Comparison of ENCODE assay signal across 1 cellular context in genomic region chr11:47407746-47408590, GRCh38.
TF ChIP-seq lines count a peak whose summit lies in the region.

Gene SLC39A13, plus strand, starts transcription at chr11:47408590. Its CDS starts 1,505 bp downstream, at chr11:47410095.

TF ChIP-seq in GM12878, 131 proteins besides CTCF, POLR2A, EP300 and RAD21 (continued from another document and continues in another):
- TF ChIP-seq, protein P1, sequence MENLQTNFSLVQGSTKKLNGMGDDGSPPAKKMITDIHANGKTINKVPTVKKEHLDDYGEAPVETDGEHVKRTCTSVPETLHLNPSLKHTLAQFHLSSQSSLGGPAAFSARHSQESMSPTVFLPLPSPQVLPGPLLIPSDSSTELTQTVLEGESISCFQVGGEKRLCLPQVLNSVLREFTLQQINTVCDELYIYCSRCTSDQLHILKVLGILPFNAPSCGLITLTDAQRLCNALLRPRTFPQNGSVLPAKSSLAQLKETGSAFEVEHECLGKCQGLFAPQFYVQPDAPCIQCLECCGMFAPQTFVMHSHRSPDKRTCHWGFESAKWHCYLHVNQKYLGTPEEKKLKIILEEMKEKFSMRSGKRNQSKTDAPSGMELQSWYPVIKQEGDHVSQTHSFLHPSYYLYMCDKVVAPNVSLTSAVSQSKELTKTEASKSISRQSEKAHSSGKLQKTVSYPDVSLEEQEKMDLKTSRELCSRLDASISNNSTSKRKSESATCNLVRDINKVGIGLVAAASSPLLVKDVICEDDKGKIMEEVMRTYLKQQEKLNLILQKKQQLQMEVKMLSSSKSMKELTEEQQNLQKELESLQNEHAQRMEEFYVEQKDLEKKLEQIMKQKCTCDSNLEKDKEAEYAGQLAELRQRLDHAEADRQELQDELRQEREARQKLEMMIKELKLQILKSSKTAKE (IDR thresholded peaks at IDR 0.05; ENCODE audit: low read depth, poor library complexity, severe bottlenecking): peak; percentile 57
- peak; percentile 90 for TF ChIP-seq MAX (IDR thresholded peaks at IDR 0.05; ENCODE audit: low read depth, low read length)
- TF ChIP-seq CHD1 (IDR thresholded peaks at IDR 0.05; ENCODE audit: low read depth, low read length): peak; percentile 56; the same call in 1 of the 2 replicates
- peak; percentile 76 for TF ChIP-seq NR2C1 (IDR thresholded peaks at IDR 0.05)
- TF ChIP-seq CBX3 (IDR thresholded peaks at IDR 0.05; ENCODE audit: borderline replicate concordance, low read depth): no peak
- TF ChIP-seq TBL1XR1 (IDR thresholded peaks at IDR 0.05; ENCODE audit: low read depth, low read length): peak; percentile 73
- TF ChIP-seq CREM (IDR thresholded peaks at IDR 0.05; ENCODE audit: low read depth): peak; percentile 96
- peak; percentile 72 for TF ChIP-seq MEF2A (IDR thresholded peaks at IDR 0.05; ENCODE audit: insufficient read depth, low read depth, low read length)
- peak; percentile 27; the same call in 1 of the 2 replicates for TF ChIP-seq PAX5 (IDR thresholded peaks at IDR 0.05; ENCODE audit: borderline replicate concordance, low read depth, low read length)
- 0 out of 2 replicates have a peak, but pooled peaks have one; percentile 43 for TF ChIP-seq CBFB (IDR thresholded peaks at IDR 0.05; ENCODE audit: low read depth)
- no peak; the same call in 1 of the 2 replicates for TF ChIP-seq NBN (IDR thresholded peaks at IDR 0.05)
- TF ChIP-seq, protein P2, sequence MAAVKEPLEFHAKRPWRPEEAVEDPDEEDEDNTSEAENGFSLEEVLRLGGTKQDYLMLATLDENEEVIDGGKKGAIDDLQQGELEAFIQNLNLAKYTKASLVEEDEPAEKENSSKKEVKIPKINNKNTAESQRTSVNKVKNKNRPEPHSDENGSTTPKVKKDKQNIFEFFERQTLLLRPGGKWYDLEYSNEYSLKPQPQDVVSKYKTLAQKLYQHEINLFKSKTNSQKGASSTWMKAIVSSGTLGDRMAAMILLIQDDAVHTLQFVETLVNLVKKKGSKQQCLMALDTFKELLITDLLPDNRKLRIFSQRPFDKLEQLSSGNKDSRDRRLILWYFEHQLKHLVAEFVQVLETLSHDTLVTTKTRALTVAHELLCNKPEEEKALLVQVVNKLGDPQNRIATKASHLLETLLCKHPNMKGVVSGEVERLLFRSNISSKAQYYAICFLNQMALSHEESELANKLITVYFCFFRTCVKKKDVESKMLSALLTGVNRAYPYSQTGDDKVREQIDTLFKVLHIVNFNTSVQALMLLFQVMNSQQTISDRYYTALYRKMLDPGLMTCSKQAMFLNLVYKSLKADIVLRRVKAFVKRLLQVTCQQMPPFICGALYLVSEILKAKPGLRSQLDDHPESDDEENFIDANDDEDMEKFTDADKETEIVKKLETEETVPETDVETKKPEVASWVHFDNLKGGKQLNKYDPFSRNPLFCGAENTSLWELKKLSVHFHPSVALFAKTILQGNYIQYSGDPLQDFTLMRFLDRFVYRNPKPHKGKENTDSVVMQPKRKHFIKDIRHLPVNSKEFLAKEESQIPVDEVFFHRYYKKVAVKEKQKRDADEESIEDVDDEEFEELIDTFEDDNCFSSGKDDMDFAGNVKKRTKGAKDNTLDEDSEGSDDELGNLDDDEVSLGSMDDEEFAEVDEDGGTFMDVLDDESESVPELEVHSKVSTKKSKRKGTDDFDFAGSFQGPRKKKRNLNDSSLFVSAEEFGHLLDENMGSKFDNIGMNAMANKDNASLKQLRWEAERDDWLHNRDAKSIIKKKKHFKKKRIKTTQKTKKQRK (IDR thresholded peaks at IDR 0.05; ENCODE audit: low read depth, low read length): no peak
- TF ChIP-seq MTA2 (IDR thresholded peaks at IDR 0.05; ENCODE audit: low read depth): peak; percentile 58
- peak; percentile 55; the same call in 1 of the 2 replicates for TF ChIP-seq JUNB (IDR thresholded peaks at IDR 0.05)
- TF ChIP-seq MTA3 (IDR thresholded peaks at IDR 0.05; ENCODE audit: borderline replicate concordance, low read length): no peak
- peak; percentile 75; the same call in 2 of the 3 replicates for TF ChIP-seq POU2F2 (IDR thresholded peaks at IDR 0.05; ENCODE audit: borderline replicate concordance, low read depth, low read length)
- peak; percentile 92 for TF ChIP-seq ELK1 (IDR thresholded peaks at IDR 0.05; ENCODE audit: low read depth, low read length)
- peak; percentile 97 to 98 for TF ChIP-seq IKZF2 (IDR thresholded peaks at IDR 0.05)
- no peak for TF ChIP-seq REST (IDR thresholded peaks at IDR 0.05; ENCODE audit: low read depth, low read length)
- TF ChIP-seq GABPA (IDR thresholded peaks at IDR 0.05; ENCODE audit: low read depth): peak; percentile 95
- peak; percentile 79 for TF ChIP-seq SMC3 (IDR thresholded peaks at IDR 0.05; ENCODE audit: borderline replicate concordance, low read length)
- TF ChIP-seq ZNF207 (IDR thresholded peaks at IDR 0.05; ENCODE audit: borderline replicate concordance): peak; percentile 100
- TF ChIP-seq SMARCA5 (IDR thresholded peaks at IDR 0.05): peak; percentile 99
- peak; percentile 36; the same call in 1 of the 2 replicates for TF ChIP-seq TAF1 (IDR thresholded peaks at IDR 0.05; ENCODE audit: borderline replicate concordance, low read depth, low read length)
- peak; percentile 56 for TF ChIP-seq E4F1 (IDR thresholded peaks at IDR 0.05; ENCODE audit: borderline replicate concordance, partially characterized antibody)
- peak; percentile 78 for TF ChIP-seq SIX5 (IDR thresholded peaks at IDR 0.05; ENCODE audit: low read depth, low read length, severe bottlenecking)
- TF ChIP-seq, protein P3, sequence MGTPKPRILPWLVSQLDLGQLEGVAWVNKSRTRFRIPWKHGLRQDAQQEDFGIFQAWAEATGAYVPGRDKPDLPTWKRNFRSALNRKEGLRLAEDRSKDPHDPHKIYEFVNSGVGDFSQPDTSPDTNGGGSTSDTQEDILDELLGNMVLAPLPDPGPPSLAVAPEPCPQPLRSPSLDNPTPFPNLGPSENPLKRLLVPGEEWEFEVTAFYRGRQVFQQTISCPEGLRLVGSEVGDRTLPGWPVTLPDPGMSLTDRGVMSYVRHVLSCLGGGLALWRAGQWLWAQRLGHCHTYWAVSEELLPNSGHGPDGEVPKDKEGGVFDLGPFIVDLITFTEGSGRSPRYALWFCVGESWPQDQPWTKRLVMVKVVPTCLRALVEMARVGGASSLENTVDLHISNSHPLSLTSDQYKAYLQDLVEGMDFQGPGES (IDR thresholded peaks at IDR 0.05): peak; percentile 22; the same call in 1 of the 2 replicates
- TF ChIP-seq TARDBP (IDR thresholded peaks at IDR 0.05; ENCODE audit: borderline replicate concordance): no peak
- TF ChIP-seq SUZ12 (IDR thresholded peaks at IDR 0.05; ENCODE audit: unreplicated experiment): no peak
- TF ChIP-seq, protein P4, sequence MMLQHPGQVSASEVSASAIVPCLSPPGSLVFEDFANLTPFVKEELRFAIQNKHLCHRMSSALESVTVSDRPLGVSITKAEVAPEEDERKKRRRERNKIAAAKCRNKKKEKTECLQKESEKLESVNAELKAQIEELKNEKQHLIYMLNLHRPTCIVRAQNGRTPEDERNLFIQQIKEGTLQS (IDR thresholded peaks at IDR 0.05; ENCODE audit: borderline replicate concordance, extremely low read depth, low read depth, low read length): no peak
- no peak for TF ChIP-seq BRCA1 (IDR thresholded peaks at IDR 0.05; ENCODE audit: low read depth, low read length)
- TF ChIP-seq CREB1 (IDR thresholded peaks at IDR 0.05; ENCODE audit: low read depth): peak; percentile 94
- no peak for TF ChIP-seq ZBTB4 (CRISPR knock-in tag; IDR thresholded peaks at IDR 0.05)
- TF ChIP-seq STAT1 (conservative IDR thresholded peaks at IDR 0.05): peak; percentile 98; the same call in 1 of the 2 replicates
- no peak; the same call in 1 of the 2 replicates for TF ChIP-seq ZBED1 (IDR thresholded peaks at IDR 0.05; ENCODE audit: borderline replicate concordance)
- TF ChIP-seq KAT2A (conservative IDR thresholded peaks at IDR 0.05; ENCODE audit: control insufficient read depth, low read depth, low read length): no peak
- no peak for TF ChIP-seq NFYA (IDR thresholded peaks at IDR 0.05; ENCODE audit: borderline replicate concordance, low read depth, low read length)
- peak in 1 of 2 experiments; percentile 63; a peak in 1 of 4 replicates for TF ChIP-seq ETV6 (conservative IDR thresholded peaks at IDR 0.05 in 1 of 2, IDR thresholded peaks at IDR 0.05 in 1 of 2; ENCODE audit: borderline replicate concordance in 1 of 2, low read depth in 1 of 2)
- no peak for TF ChIP-seq ZZZ3 (IDR thresholded peaks at IDR 0.05; ENCODE audit: control insufficient read depth, insufficient read length, low read depth)
- no peak for TF ChIP-seq HDAC6 (IDR thresholded peaks at IDR 0.05; ENCODE audit: unreplicated experiment)
- TF ChIP-seq BHLHE40 (IDR thresholded peaks at IDR 0.05; ENCODE audit: borderline replicate concordance in 1 of 2, low read depth in 2 of 2, low read length in 1 of 2): peak; percentile 59 to 89; a peak in 3 of 4 replicates
